20 cellular contexts compared by ENCODE assay signal in genomic region chr4:600850-601515, GRCh38. TPM values are rescaled to one million over a fixed set of nuclear protein-coding genes. Genes with fewer than 3 reads are reported as not detected.
DNase-seq lines count a peak whose midpoint lies in the region; ATAC-seq and TF ChIP-seq lines count a peak whose summit lies in the region.
"Had no signal": no experiment of that assay in that cellular context is flagged by ENCODE, and none has a peak within 500 bp of the region (broad histone marks: within the 10 kb centered on the region; RNA-seq: fewer than 3 reads in every experiment).

No MANE protein-coding gene starts in this region.

- peak; percentile 35 for DNase-seq in H7
- DNase-seq in RKO (ENCODE audit: low spot score), result peak; percentile 76
- DNase-seq in inferior parietal cortex (ENCODE audit: extremely low spot score), result peak; percentile 41
- peak; percentile 45 to 49 for DNase-seq in stimulated activated CD4-positive, alpha-beta T cell treated with anti-CD3 and anti-CD28 coated beads, Interleukin-4, amount 100 ng/mL, for 48 hours (ENCODE audit: low read depth in 2 of 2)
- no peak for DNase-seq in glomerular visceral epithelial cell (ENCODE audit: extremely low spot score)
- DNase-seq in colonic mucosa, result no peak
- DNase-seq: activated gamma-delta T cell; brain microvascular endothelial cell; DMS53; effector CD8-positive, alpha-beta T cell; NCI-H1694; PC-9; stomach; WERI-Rb-1 had no signal

- ATAC-seq in GM21619 (IDR thresholded peaks at IDR 0.05; ENCODE audit: unreplicated experiment), result no peak
- ATAC-seq: SK-N-SH treated with all-trans-retinoic acid at 6 μM for 48 hours had no signal

- intact Hi-C loops in colonic mucosa (cut with DNase I), result no loop called here

- no peak for TF ChIP-seq CTCF in colonic mucosa (IDR thresholded peaks at IDR 0.05)

- H3K4me1 ChIP-seq in colonic mucosa, result no peaks in the 10 kb centered on the region
- H3K4me1 ChIP-seq: stomach had no signal

- H3K9ac ChIP-seq in colonic mucosa (ENCODE audit: low read depth in 2 of 2, low read length in 2 of 2), result no peak overlapping the region
- H3K9ac ChIP-seq: BLaER1 treated with 17β-estradiol and CSF1 and Interleukin-3, amounts not matched to agents 10 nM and 100 nM had no signal

- H3K4me3 ChIP-seq in H7 (ENCODE audit: insufficient read depth, low read depth, low read length) (no peak overlapping the region), colonic mucosa (no peak overlapping the region)
- H3K4me3 ChIP-seq: BLaER1 treated with 17β-estradiol and CSF1 and Interleukin-3, amounts not matched to agents 10 nM and 100 nM; PC-9; smooth muscle cell; stomach had no signal

- H3K9me3 ChIP-seq in colonic mucosa, result no peaks in the 10 kb centered on the region
- H3K9me3 ChIP-seq: stomach had no signal

- H3K27me3 ChIP-seq in H7 (ENCODE audit: control insufficient read depth, insufficient read depth, low read length), result no peaks in the 10 kb centered on the region
- H3K27me3 ChIP-seq in colonic mucosa, result no peaks in the 10 kb centered on the region
- H3K27me3 ChIP-seq: BLaER1 treated with 17β-estradiol and CSF1 and Interleukin-3, amounts not matched to agents 10 nM and 100 nM; brain microvascular endothelial cell had no signal

- H3K36me3 ChIP-seq in H7 (replicated peaks; ENCODE audit: control insufficient read depth, insufficient read depth, low read length) (no peaks in the 10 kb centered on the region), colonic mucosa (no peaks in the 10 kb centered on the region)
- H3K36me3 ChIP-seq: brain microvascular endothelial cell, stomach, WERI-Rb-1 had no signal

- H3K27ac ChIP-seq in colonic mucosa, result no peak overlapping the region
- H3K27ac ChIP-seq: BLaER1 treated with 17β-estradiol and CSF1 and Interleukin-3, amounts not matched to agents 10 nM and 100 nM; brain microvascular endothelial cell; PC-9; stomach; WERI-Rb-1 had no signal

RNA-seq across cellular contexts. Expression of gene PDE6B, which starts 24.4 kb away (rescaled TPM):
- 12.1 and 12.7 TPM in 2 replicates for total RNA-seq in H7 (2014; rRNA removed; shearing (Covaris generic))
- 1 to 10 TPM; 1.2 to 2.3 TPM for total RNA-seq in colonic mucosa
- total RNA-seq: M059J, NCI-H460 had no signal

RNA-seq across cellular contexts. Expression of gene TMEM271, which starts 24.9 kb away (rescaled TPM):
- 0.41 and 0.59 TPM in 2 replicates for total RNA-seq in H7 (2014; rRNA removed; shearing (Covaris generic))
- total RNA-seq in colonic mucosa, result not detected
- total RNA-seq: M059J, NCI-H460, PC-9, smooth muscle cell, stomach had no signal

Comparison
In these comparisons a context has a peak if more than half of its experiments do, and no peak if none do; other contexts are left out.
1. DNase-seq: peak in H7 (single experiment), RKO (single experiment), inferior parietal cortex (single experiment) and stimulated activated CD4-positive, alpha-beta T cell treated with anti-CD3 and anti-CD28 coated beads, Interleukin-4, amount 100 ng/mL, for 48 hours (2 of 2); none in glomerular visceral epithelial cell (single experiment) and colonic mucosa (single experiment).